ENCODE assay signal across 8 cellular contexts in the genomic region with DNA sequence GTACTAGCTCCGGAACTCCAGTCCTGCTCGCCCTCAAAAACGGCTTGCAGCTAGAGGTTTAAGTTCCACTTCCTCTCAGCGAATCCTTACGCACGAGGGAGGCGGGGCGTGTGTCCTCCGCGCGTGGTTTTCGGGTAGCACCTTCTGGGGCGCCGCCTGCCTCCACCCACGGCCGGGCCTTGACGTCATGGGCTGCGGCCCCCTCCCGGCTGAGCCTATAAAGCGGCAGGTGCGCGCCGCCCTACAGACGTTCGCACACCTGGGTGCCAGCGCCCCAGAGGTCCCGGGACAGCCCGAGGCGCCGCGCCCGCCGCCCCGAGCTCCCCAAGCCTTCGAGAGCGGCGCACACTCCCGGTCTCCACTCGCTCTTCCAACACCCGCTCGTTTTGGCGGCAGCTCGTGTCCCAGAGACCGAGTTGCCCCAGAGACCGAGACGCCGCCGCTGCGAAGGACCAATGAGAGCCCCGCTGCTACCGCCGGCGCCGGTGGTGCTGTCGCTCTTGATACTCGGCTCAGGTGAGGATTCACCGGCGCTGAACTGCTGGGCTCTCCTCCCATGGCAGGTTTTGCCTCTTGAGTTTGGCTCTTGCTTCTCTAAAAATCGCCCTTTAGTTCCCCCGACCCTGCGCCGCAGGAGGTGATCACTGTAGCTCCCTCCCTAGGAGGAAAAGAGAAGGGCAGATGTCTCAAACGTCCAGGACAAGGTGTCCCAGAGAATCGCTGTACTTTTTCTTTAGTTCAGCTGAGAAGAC. TPM values are rescaled to one million over a fixed set of nuclear protein-coding genes. Genes with fewer than 3 reads are reported as not detected.
DNase-seq lines count a peak whose midpoint lies in the region; ATAC-seq lines count a peak whose summit lies in the region.

Gene AREG (plus strand): TSS at position 246 of the 752 bp plus-strand sequence. CDS start 210 bp downstream, at position 456.

- no peak within 1 kb of the TSS for H3K27ac ChIP-seq in adipose tissue (ENCODE audit: low read depth, low read length)

- 0 to 1% (median 0%) methylated on average over 64 of the region's 64 CpGs for WGBS in adipose tissue, 3 donors

- in situ Hi-C loops in G401 (cut with HindIII; ENCODE audit: low sequenced_read_pairs) = no loop called here

- ATAC-seq in GM21526 (IDR thresholded peaks at IDR 0.05; ENCODE audit: low FRiP score, unreplicated experiment) (peak; percentile 94), sciatic nerve (peak; percentile 85)

- intact Hi-C loops in sciatic nerve (cut with DNase I) = no loop called here

- DNase-seq in DMS53 treated with DMSO at 0.1 percent for 48 hours (lab: John Stamatoyannopoulos, UW; ENCODE audit: unreplicated experiment) (peak; percentile 80), HuH-7 (ENCODE audit: low spot score) (peak; percentile 62), T follicular helper cell (ENCODE audit: low read depth) (peak; percentile 88), hepatic stellate cell (ENCODE audit: low spot score) (peak; percentile 47), sciatic nerve (ENCODE audit: low spot score) (peak; percentile 80), G401 (ENCODE audit: low spot score) (no peak)

RNA-seq across cellular contexts. Expression of gene AREG, which starts in this region (rescaled TPM):
- 10 to 100 TPM in 2 of 3 donors, 1 to 10 TPM in 1; 1.9 to 38.4 (median 13.2) TPM for polyA plus RNA-seq in adipose tissue
- 0.76 TPM for total RNA-seq in sciatic nerve
- total RNA-seq in G401 (2014; rRNA removed; shearing (Covaris generic)) = not detected in 2 replicates

Comparison
In these comparisons a context has a peak if more than half of its experiments do, and no peak if none do; other contexts are left out.
1. Peak in DNase-seq and ATAC-seq in sciatic nerve; RNA of the gene not detected or under 1 TPM.